Comparison of ENCODE assay signal across 1 cellular context in the genomic region with DNA sequence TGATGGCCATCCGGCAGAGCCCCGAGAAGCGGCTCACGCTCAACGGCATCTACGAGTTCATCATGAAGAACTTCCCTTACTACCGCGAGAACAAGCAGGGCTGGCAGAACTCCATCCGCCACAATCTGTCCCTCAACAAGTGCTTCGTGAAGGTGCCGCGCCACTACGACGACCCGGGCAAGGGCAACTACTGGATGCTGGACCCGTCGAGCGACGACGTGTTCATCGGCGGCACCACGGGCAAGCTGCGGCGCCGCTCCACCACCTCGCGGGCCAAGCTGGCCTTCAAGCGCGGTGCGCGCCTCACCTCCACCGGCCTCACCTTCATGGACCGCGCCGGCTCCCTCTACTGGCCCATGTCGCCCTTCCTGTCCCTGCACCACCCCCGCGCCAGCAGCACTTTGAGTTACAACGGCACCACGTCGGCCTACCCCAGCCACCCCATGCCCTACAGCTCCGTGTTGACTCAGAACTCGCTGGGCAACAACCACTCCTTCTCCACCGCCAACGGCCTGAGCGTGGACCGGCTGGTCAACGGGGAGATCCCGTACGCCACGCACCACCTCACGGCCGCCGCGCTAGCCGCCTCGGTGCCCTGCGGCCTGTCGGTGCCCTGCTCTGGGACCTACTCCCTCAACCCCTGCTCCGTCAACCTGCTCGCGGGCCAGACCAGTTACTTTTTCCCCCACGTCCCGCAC.
TF ChIP-seq lines count a peak whose summit lies in the region.

No MANE protein-coding gene starts in this region.

TF ChIP-seq in GM23338, 12 proteins besides CTCF, POLR2A, EP300 and RAD21 (continued from another document):
- TF ChIP-seq ZNF462 (CRISPR knock-in tag; IDR thresholded peaks at IDR 0.05), result no peak
- peak; percentile 81 for TF ChIP-seq EZH2 (IDR thresholded peaks at IDR 0.05; ENCODE audit: low read depth, unreplicated experiment)
- TF ChIP-seq POLR2AphosphoS5 (IDR thresholded peaks at IDR 0.05; ENCODE audit: low read depth), result no peak
- no peak for TF ChIP-seq CREB1 (CRISPR knock-in tag; IDR thresholded peaks at IDR 0.05; ENCODE audit: low read depth)
- TF ChIP-seq NANOG (IDR thresholded peaks at IDR 0.05; ENCODE audit: borderline replicate concordance), result no peak
- no peak for TF ChIP-seq JUNB (IDR thresholded peaks at IDR 0.05; ENCODE audit: unreplicated experiment)
- TF ChIP-seq STAT1 (IDR thresholded peaks at IDR 0.05; ENCODE audit: unreplicated experiment), result no peak
- TF ChIP-seq ZNF114 (CRISPR knock-in tag; IDR thresholded peaks at IDR 0.05), result no peak
